ENCODE assay signal across 8 cellular contexts in genomic region chr15:75024102-75024636, GRCh38. TPM values are rescaled to one million over a fixed set of nuclear protein-coding genes. Genes with fewer than 3 reads are reported as not detected.
A peak's percentile ranks its signal among the peaks of the same experiment; 100 is the strongest.
DNase-seq lines count a peak whose midpoint lies in the region; ATAC-seq and TF ChIP-seq lines count a peak whose summit lies in the region.

No MANE protein-coding gene starts in this region.

- no peak for ATAC-seq in GM21360 (IDR thresholded peaks at IDR 0.05; ENCODE audit: unreplicated experiment)

- H3K9me3 ChIP-seq in KOPT-K1 (ENCODE audit: insufficient read depth, low read length, poor library complexity, severe bottlenecking), result no peaks in the 10 kb centered on the region
- H3K9me3 ChIP-seq in ovary, result no peaks in the 10 kb centered on the region

- H3K4me1 ChIP-seq in ovary (ENCODE audit: insufficient read depth), result no peaks in the 10 kb centered on the region

- no peak for TF ChIP-seq POLR2A in ovary (IDR thresholded peaks at IDR 0.05)

- peak overlapping the region; percentile 94 for H3K27ac ChIP-seq in KOPT-K1 (ENCODE audit: low read depth, low read length, poor library complexity, severe bottlenecking)
- H3K27ac ChIP-seq in ovary, result peak overlapping the region; percentile 73 to 83

- no peaks in the 10 kb centered on the region for H3K27me3 ChIP-seq in ovary

- H3K36me3 ChIP-seq in KOPT-K1 (ENCODE audit: insufficient read depth, low read length) (peaks cover 19% of the 10 kb centered on the region; the same call in 1 of the 2 replicates), ovary (no peaks in the 10 kb centered on the region)

- 19 to 26% (median 22%) methylated on average over 5 of the region's 5 CpGs for WGBS in ovary, 3 donors

- intact Hi-C loops in ovary (cut with DNase I), result loop anchor here in 2 of 4 donors (5.0 to 10.0 kb wide), 2 partner anchors 67 to 281 kb away; partner anchors contain the start of gene RPP25 (in 1 of the 2)

- DNase-seq in DMS 273 (lab: John Stamatoyannopoulos, UW; ENCODE audit: unreplicated experiment), result peak; percentile 57
- no peak for DNase-seq in DMS 273 treated with DMSO at 0.1 percent for 48 hours (lab: John Stamatoyannopoulos, UW)
- DNase-seq in germinal center (ENCODE audit: low spot score), result peak; percentile 38
- peak in 2 of 5 donors; percentile 40 to 45 for DNase-seq in ovary
- no peak for DNase-seq in activated effector memory CD4-positive, alpha-beta T cell treated with anti-CD3 and anti-CD28 coated beads, Interleukin-2, amount 50 U/mL, for 16 hours

- TF ChIP-seq CTCF in WI38 (IDR thresholded peaks at IDR 0.05; ENCODE audit: low read depth, low read length) (no peak), ovary (IDR thresholded peaks at IDR 0.05) (no peak)

- H3K4me3 ChIP-seq in WI38 (ENCODE audit: low read depth, low read length) (peak overlapping the region; percentile 96), ovary (peak overlapping the region; percentile 75)

- TF ChIP-seq EP300 in ovary (IDR thresholded peaks at IDR 0.05), result no peak

RNA-seq across cellular contexts. Expression of gene PPCDC, which starts 0.8 kb away (rescaled TPM):
- 10 to 100 TPM in 3 of 7 donors, 1 to 10 TPM in 4; 7.9 to 20.6 (median 9.7) TPM for total RNA-seq in ovary
- polyA plus RNA-seq in ovary, result 10 to 100 TPM in 1 of 2 donors, 1 to 10 TPM in 1; 4.0 to 13.4 TPM

RNA-seq across cellular contexts. Expression of gene SCAMP5, which starts 28.8 kb away (rescaled TPM):
- total RNA-seq in ovary, result 10 to 100 TPM in 1 of 7 donors, 1 to 10 TPM in 6; 2.6 to 10.1 (median 5.7) TPM
- 10 to 100 TPM in 1 of 2 donors, 1 to 10 TPM in 1; 4.6 to 17.8 TPM for polyA plus RNA-seq in ovary

Comparison
In these comparisons a context has a peak if more than half of its experiments do, and no peak if none do; other contexts are left out.
1. DNase-seq: peak in DMS 273 (single experiment) and germinal center (single experiment); none in DMS 273 treated with DMSO at 0.1 percent for 48 hours (single experiment) and activated effector memory CD4-positive, alpha-beta T cell treated with anti-CD3 and anti-CD28 coated beads, Interleukin-2, amount 50 U/mL, for 16 hours (single experiment).